ENCODE assay signal across 12 cellular contexts in the genomic region with DNA sequence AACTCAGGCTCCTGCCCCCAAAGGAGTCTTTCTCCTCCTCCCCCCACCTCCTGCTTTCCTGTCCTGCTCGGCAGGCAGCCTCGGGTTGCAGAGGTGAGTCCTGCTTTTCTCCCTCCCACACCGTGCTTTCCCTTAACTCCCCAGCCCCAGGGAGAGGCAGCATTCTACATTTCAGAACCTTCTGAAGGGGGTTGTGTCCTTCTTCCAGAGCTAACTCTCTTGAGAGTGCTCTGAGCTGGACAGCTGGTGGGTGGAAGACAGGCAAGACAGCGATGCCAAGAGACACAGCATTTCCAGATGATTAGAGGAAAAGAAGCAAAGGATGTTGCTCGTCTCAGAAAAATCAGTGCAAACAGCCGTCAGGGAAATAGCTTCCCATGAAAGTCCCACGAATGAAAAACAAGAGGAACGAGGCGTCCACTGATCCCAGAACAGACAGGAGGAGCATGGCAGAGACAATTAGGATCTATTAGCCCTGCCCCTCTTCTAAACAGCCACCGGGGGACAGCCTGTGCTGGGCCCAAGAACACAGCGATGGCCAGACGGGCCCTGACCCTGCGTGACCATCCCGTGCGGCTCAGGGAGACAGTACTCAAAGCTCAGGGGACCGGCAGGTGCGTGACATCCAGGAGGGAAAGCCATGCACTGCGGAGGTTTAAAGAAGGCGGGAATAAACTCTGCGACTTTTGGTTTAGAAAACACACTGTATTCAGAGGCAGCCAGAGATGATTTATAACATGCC.
DNase-seq lines count a peak whose midpoint lies in the region; ATAC-seq and TF ChIP-seq lines count a peak whose summit lies in the region.
"Had no signal": no experiment of that assay in that cellular context is flagged by ENCODE, and none has a peak within 500 bp of the region (broad histone marks: within the 10 kb centered on the region; RNA-seq: fewer than 3 reads in every experiment).

No MANE protein-coding gene starts in this region.

- no peaks in the 10 kb centered on the region for H3F3A ChIP-seq in GM23338 (replicated peaks; ENCODE audit: low read depth)

- WGBS in spleen, 5 donors, result 34 to 56% (median 38%) methylated on average over 20 of the region's 20 CpGs

- H3K9me3 ChIP-seq in left lung (no peaks in the 10 kb centered on the region), spleen (no peaks in the 10 kb centered on the region)

- H3K36me3 Mint-ChIP-seq in GM23338 (ENCODE audit: low read depth), result no peaks in the 10 kb centered on the region
- H3K36me3 Mint-ChIP-seq in activated naive CD8-positive, alpha-beta T cell treated with anti-CD3 and anti-CD28 coated beads for 36 hours, result no peaks in the 10 kb centered on the region

- ATAC-seq in GM23338 (peak; percentile 79), left lung (no peak), HG03432 (IDR thresholded peaks at IDR 0.05; ENCODE audit: unreplicated experiment) (no peak), HG03025 (IDR thresholded peaks at IDR 0.05; ENCODE audit: low FRiP score, unreplicated experiment) (no peak)

- H3K4me3 Mint-ChIP-seq in GM23338, result no peak overlapping the region
- H3K4me3 Mint-ChIP-seq in activated naive CD8-positive, alpha-beta T cell treated with anti-CD3 and anti-CD28 coated beads for 36 hours, result peak overlapping the region; percentile 79

- TF ChIP-seq POLR2A in spleen (IDR thresholded peaks at IDR 0.05), result no peak

- no peaks in the 10 kb centered on the region for H3K79me2 ChIP-seq in GM23338 (replicated peaks; ENCODE audit: insufficient read depth)

- H3K27me3 ChIP-seq in GM23338 (ENCODE audit: insufficient read depth), result no peaks in the 10 kb centered on the region
- H3K27me3 ChIP-seq in left lung, result no peaks in the 10 kb centered on the region
- no peaks in the 10 kb centered on the region for H3K27me3 ChIP-seq in spleen (replicated peaks in 1 of 7)

- TF ChIP-seq CTCF in GM23338 (conservative IDR thresholded peaks at IDR 0.05; ENCODE audit: low read depth in 2 of 2) (peak in 1 of 2 experiments; percentile 32; a peak in 1 of 4 replicates), left lung (IDR thresholded peaks at IDR 0.05) (no peak), spleen (IDR thresholded peaks at IDR 0.05 in 8 of 11, conservative IDR thresholded peaks at IDR 0.05 in 3 of 11) (no peak)

- H3K9me3 Mint-ChIP-seq in GM23338, result no peaks in the 10 kb centered on the region; the same call in 1 of the 3 replicates
- no peaks in the 10 kb centered on the region for H3K9me3 Mint-ChIP-seq in activated naive CD8-positive, alpha-beta T cell treated with anti-CD3 and anti-CD28 coated beads for 36 hours
- H3K9me3 Mint-ChIP-seq: activated T-cell treated with anti-CD3 and anti-CD28 coated beads, Interleukin-2, amount 50 U/mL, for 72 hours had no signal

- no peaks in the 10 kb centered on the region for H3K4me1 ChIP-seq in GM23338 (ENCODE audit: insufficient read depth)
- H3K4me1 ChIP-seq in left lung, result peaks cover 0 to 21% of the 10 kb centered on the region in 2 donors
- peaks cover 0 to 32% (median 20%) of the 10 kb centered on the region in 6 donors for H3K4me1 ChIP-seq in spleen

- H3K27ac ChIP-seq in GM23338 (ENCODE audit: low read depth) (no peak overlapping the region), left lung (peak overlapping the region in 1 of 2 donors; percentile 85), spleen (peak overlapping the region in 6 of 8 donors; percentile 61 to 89 (median 86))

- H2AFZ ChIP-seq in GM23338, result no peak overlapping the region

- peaks cover 17% of the 10 kb centered on the region for H3K27me3 Mint-ChIP-seq in GM23338 (ENCODE audit: insufficient read depth, low read depth, poor library complexity)
- peaks cover 16% of the 10 kb centered on the region for H3K27me3 Mint-ChIP-seq in activated naive CD8-positive, alpha-beta T cell treated with anti-CD3 and anti-CD28 coated beads for 36 hours

- H3K4me1 Mint-ChIP-seq in GM23338, result peaks cover 14% of the 10 kb centered on the region
- peaks cover 14% of the 10 kb centered on the region for H3K4me1 Mint-ChIP-seq in activated naive CD8-positive, alpha-beta T cell treated with anti-CD3 and anti-CD28 coated beads for 36 hours

- H3K9me2 ChIP-seq in GM23338 (ENCODE audit: insufficient read depth), result peaks cover 5% of the 10 kb centered on the region; the same call in 1 of the 2 replicates

- no peak overlapping the region for H3K27ac Mint-ChIP-seq in GM23338
- peak overlapping the region; percentile 12 for H3K27ac Mint-ChIP-seq in activated naive CD8-positive, alpha-beta T cell treated with anti-CD3 and anti-CD28 coated beads for 36 hours
- H3K27ac Mint-ChIP-seq: activated T-cell treated with anti-CD3 and anti-CD28 coated beads, Interleukin-2, amount 50 U/mL, for 72 hours had no signal

- DNase-seq in GM23338 (ENCODE audit: low spot score) (peak; percentile 34), left lung (peak; percentile 30 to 70), spleen (peak; percentile 76), AG20443 (ENCODE audit: low spot score) (no peak), HK-2 (ENCODE audit: unreplicated experiment) (no peak)
- no peak for DNase-seq in activated naive CD8-positive, alpha-beta T cell treated with anti-CD3 and anti-CD28 coated beads for 36 hours
- DNase-seq: DMS153; effector CD4-positive, alpha-beta T cell; NCI-H226 had no signal

- H3K4me2 ChIP-seq in GM23338, result no peak overlapping the region

- intact Hi-C loops in left lung (cut with DNase I) (no loop called here), spleen (cut with DNase I; ENCODE audit: low total_unique reads) (no loop called here)

- no peaks in the 10 kb centered on the region for H4K20me1 ChIP-seq in GM23338 (replicated peaks; ENCODE audit: insufficient read depth)

- H3K4me3 ChIP-seq in GM23338 (no peak overlapping the region), left lung (peak overlapping the region; percentile 5 to 39), spleen (peak overlapping the region; percentile 13 to 68 (median 30))

- H3K36me3 ChIP-seq in GM23338 (ENCODE audit: insufficient read depth) (no peaks in the 10 kb centered on the region), left lung (no peaks in the 10 kb centered on the region), spleen (no peaks in the 10 kb centered on the region)

TF ChIP-seq in GM23338, 12 proteins besides CTCF, POLR2A, EP300 and RAD21:
- TF ChIP-seq ZNF114 (CRISPR knock-in tag; IDR thresholded peaks at IDR 0.05) (no peak), ZNF331 (CRISPR knock-in tag; IDR thresholded peaks at IDR 0.05; ENCODE audit: low read depth) (no peak), CREB1 (CRISPR knock-in tag; IDR thresholded peaks at IDR 0.05; ENCODE audit: low read depth) (no peak)
- TF ChIP-seq, protein P1, sequence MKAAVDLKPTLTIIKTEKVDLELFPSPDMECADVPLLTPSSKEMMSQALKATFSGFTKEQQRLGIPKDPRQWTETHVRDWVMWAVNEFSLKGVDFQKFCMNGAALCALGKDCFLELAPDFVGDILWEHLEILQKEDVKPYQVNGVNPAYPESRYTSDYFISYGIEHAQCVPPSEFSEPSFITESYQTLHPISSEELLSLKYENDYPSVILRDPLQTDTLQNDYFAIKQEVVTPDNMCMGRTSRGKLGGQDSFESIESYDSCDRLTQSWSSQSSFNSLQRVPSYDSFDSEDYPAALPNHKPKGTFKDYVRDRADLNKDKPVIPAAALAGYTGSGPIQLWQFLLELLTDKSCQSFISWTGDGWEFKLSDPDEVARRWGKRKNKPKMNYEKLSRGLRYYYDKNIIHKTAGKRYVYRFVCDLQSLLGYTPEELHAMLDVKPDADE (IDR thresholded peaks at IDR 0.05), result no peak
TF ChIP-seq in GM23338: peak in this region for 0.

Comparison
In these comparisons a context has a peak if more than half of its experiments do, and no peak if none do; other contexts are left out.
1. DNase-seq: peak in GM23338 (single experiment), left lung (2 of 2) and spleen (single experiment); none in activated naive CD8-positive, alpha-beta T cell treated with anti-CD3 and anti-CD28 coated beads for 36 hours (single experiment), AG20443 (single experiment) and HK-2 (single experiment).